ENCODE assay signal across 1 cellular context in genomic region chr1:54310439-54311328, GRCh38.
TF ChIP-seq lines count a peak whose summit lies in the region.

No MANE protein-coding gene starts in this region.

TF ChIP-seq in HepG2, 621 proteins besides CTCF, POLR2A, EP300 and RAD21 (continued from another document):
- TF ChIP-seq FOXP1 (IDR thresholded peaks at IDR 0.05) (no peak), FOXP1 (CRISPR knock-in tag; IDR thresholded peaks at IDR 0.05) (no peak), KDM5B (CRISPR knock-in tag; IDR thresholded peaks at IDR 0.05; ENCODE audit: borderline replicate concordance) (peak; percentile 42; the same call in 1 of the 2 replicates), GATA4 (IDR thresholded peaks at IDR 0.05; ENCODE audit: borderline replicate concordance, low read depth) (no peak), ZBTB38 (CRISPR knock-in tag; IDR thresholded peaks at IDR 0.05) (peak; percentile 62), MIER2 (CRISPR knock-in tag; IDR thresholded peaks at IDR 0.05) (no peak)
